Comparison of ENCODE assay signal across 15 cellular contexts in genomic region chr14:102325791-102326345, GRCh38. TPM values are rescaled to one million over a fixed set of nuclear protein-coding genes. Genes with fewer than 3 reads are reported as not detected.
A peak's percentile ranks its signal among the peaks of the same experiment; 100 is the strongest.
DNase-seq lines count a peak whose midpoint lies in the region; TF ChIP-seq lines count a peak whose summit lies in the region.
"Had no signal": no experiment of that assay in that cellular context is flagged by ENCODE, and none has a peak within 500 bp of the region (broad histone marks: within the 10 kb centered on the region; RNA-seq: fewer than 3 reads in every experiment).

No MANE protein-coding gene starts in this region.

- H3K36me3 Mint-ChIP-seq in activated CD4-positive, alpha-beta memory T cell treated with anti-CD3 and anti-CD28 coated beads for 36 hours = peaks cover 6% of the 10 kb centered on the region

- TF ChIP-seq EP300 in sigmoid colon (IDR thresholded peaks at IDR 0.05) = no peak

- H3K27ac ChIP-seq in sigmoid colon = no peak overlapping the region

- no peak overlapping the region for H3K4me3 ChIP-seq in sigmoid colon

- intact Hi-C loops in sigmoid colon (cut with DNase I) = no loop called here
- intact Hi-C loops in activated CD4-positive, alpha-beta memory T cell treated with anti-CD3 and anti-CD28 coated beads for 36 hours (cut with micrococcal nuclease) = no loop called here

- peaks cover 0 to 9% (median 2%) of the 10 kb centered on the region in 4 donors for H3K4me1 ChIP-seq in sigmoid colon

- H3K4me3 Mint-ChIP-seq in activated CD4-positive, alpha-beta memory T cell treated with anti-CD3 and anti-CD28 coated beads for 36 hours = no peak overlapping the region

- in situ Hi-C loops in SK-MEL-5 (cut with HindIII; ENCODE audit: low pct_unique_long_range_greater_than_20kb, low sequenced_read_pairs) = no loop called here

- H3K27me3 ChIP-seq in sigmoid colon = no peaks in the 10 kb centered on the region

- peaks cover 0 to 15% (median 3%) of the 10 kb centered on the region in 4 donors for H3K36me3 ChIP-seq in sigmoid colon

- TF ChIP-seq CTCF in sigmoid colon (IDR thresholded peaks at IDR 0.05) = no peak

- peaks cover 6% of the 10 kb centered on the region for H3K4me1 Mint-ChIP-seq in activated CD4-positive, alpha-beta memory T cell treated with anti-CD3 and anti-CD28 coated beads for 36 hours (ENCODE audit: low read depth)

- no peak for TF ChIP-seq POLR2A in sigmoid colon (IDR thresholded peaks at IDR 0.05)

- H3K9me3 Mint-ChIP-seq in activated CD4-positive, alpha-beta memory T cell treated with anti-CD3 and anti-CD28 coated beads for 36 hours = no peaks in the 10 kb centered on the region
- H3K9me3 Mint-ChIP-seq: CD8-positive, alpha-beta memory T cell had no signal

- CTCF ChIA-PET in activated CD4-positive, alpha-beta memory T cell treated with anti-CD3 and anti-CD28 coated beads for 36 hours (lab: Charles Lee) = interaction anchor here (1.2 kb wide), 1 partner anchor 12 kb away, joined by 3 read pairs; no protein-coding TSS in a partner anchor

- WGBS in sigmoid colon, 2 donors = 32 to 72% methylated on average over 9 of the region's 9 CpGs

- POLR2A ChIA-PET in activated CD4-positive, alpha-beta memory T cell treated with anti-CD3 and anti-CD28 coated beads for 36 hours (lab: Charles Lee) = no interaction called here

- peak; percentile 91 for DNase-seq in ELF-1 (ENCODE audit: low read depth, low spot score)
- peak; percentile 93 for DNase-seq in SK-MEL-5 (ENCODE audit: low read depth, low spot score)
- DNase-seq in islet precursor cell = peak; percentile 87
- peak; percentile 50 for DNase-seq in sigmoid colon
- no peak for DNase-seq in NCI-H146 treated with DMSO at 0.1 percent for 48 hours (lab: John Stamatoyannopoulos, UW; ENCODE audit: unreplicated experiment)
- DNase-seq in activated CD4-positive, alpha-beta memory T cell treated with anti-CD3 and anti-CD28 coated beads for 36 hours = no peak
- DNase-seq in SIG-M5 (lab: John Stamatoyannopoulos, UW) = no peak
- DNase-seq: C1 segment of cervical spinal cord; CD8-positive, alpha-beta memory T cell; NCI-H1105; NCI-H1694; NCI-H2081 treated with DMSO at 0.1 percent for 48 hours; NCI-H748 treated with DMSO at 0.1 percent for 48 hours; NK-92 treated with Interleukin-12 subunit alpha and Interleukin-12 subunit beta, amount 100 ng/mL, for 24 hours; SHP77 had no signal

- no peak overlapping the region for H3K27ac Mint-ChIP-seq in activated CD4-positive, alpha-beta memory T cell treated with anti-CD3 and anti-CD28 coated beads for 36 hours

- H3K9me3 ChIP-seq in sigmoid colon = no peaks in the 10 kb centered on the region

- H3K27me3 Mint-ChIP-seq in activated CD4-positive, alpha-beta memory T cell treated with anti-CD3 and anti-CD28 coated beads for 36 hours = no peaks in the 10 kb centered on the region
- H3K27me3 Mint-ChIP-seq: CD8-positive, alpha-beta memory T cell had no signal

RNA-seq across cellular contexts. Expression of gene ZNF839, which starts 6.3 kb away (rescaled TPM):
- total RNA-seq in SK-MEL-5 (2014; rRNA removed; shearing (Covaris generic)) = 11.4 and 12.6 TPM in 2 replicates
- 11.1 and 18.6 TPM in 2 replicates for polyA plus RNA-seq in SK-MEL-5 (2015; cell fraction: cytosol; rRNA removed)
- polyA plus RNA-seq in SK-MEL-5 (2015; cell fraction: nucleus; rRNA removed) = 59.4 and 73.3 TPM in 2 replicates
- total RNA-seq in sigmoid colon = 10 to 100 TPM in 1 of 4 donors, 1 to 10 TPM in 3; 5.7 to 12.2 (median 8.2) TPM
- 1 to 10 TPM; 4.6 to 9.3 (median 6.0) TPM for polyA plus RNA-seq in sigmoid colon
- 10 to 100 TPM; 15.2 to 16.3 TPM for total RNA-seq in activated CD4-positive, alpha-beta memory T cell treated with anti-CD3 and anti-CD28 coated beads for 36 hours

RNA-seq across cellular contexts. Expression of gene MOK, which starts 20.9 kb away (rescaled TPM):
- total RNA-seq in SK-MEL-5 (2014; rRNA removed; shearing (Covaris generic)) = 98.9 and 111 TPM in 2 replicates
- polyA plus RNA-seq in SK-MEL-5 (2015; cell fraction: cytosol; rRNA removed) = 122 and 124 TPM in 2 replicates
- 589 and 596 TPM in 2 replicates for polyA plus RNA-seq in SK-MEL-5 (2015; cell fraction: nucleus; rRNA removed)
- 10 to 100 TPM in 2 of 4 donors, 1 to 10 TPM in 2; 7.5 to 17.2 (median 11.2) TPM for total RNA-seq in sigmoid colon
- 10 to 100 TPM in 1 of 3 donors, 1 to 10 TPM in 2; 1.8 to 10.2 (median 6.0) TPM for polyA plus RNA-seq in sigmoid colon
- 1 to 10 TPM; 2.7 TPM for total RNA-seq in activated CD4-positive, alpha-beta memory T cell treated with anti-CD3 and anti-CD28 coated beads for 36 hours

RNA-seq across cellular contexts. Expression of gene CINP, which starts 36.8 kb away (rescaled TPM):
- 127 and 133 TPM in 2 replicates for total RNA-seq in SK-MEL-5 (2014; rRNA removed; shearing (Covaris generic))
- polyA plus RNA-seq in SK-MEL-5 (2015; cell fraction: cytosol; rRNA removed) = 96.7 and 99.2 TPM in 2 replicates
- polyA plus RNA-seq in SK-MEL-5 (2015; cell fraction: nucleus; rRNA removed) = 17.7 and 21.0 TPM in 2 replicates
- 10 to 100 TPM; 12.5 to 24.6 (median 19.8) TPM for total RNA-seq in sigmoid colon
- 10 to 100 TPM; 21.5 to 46.2 (median 35.0) TPM for polyA plus RNA-seq in sigmoid colon
- 10 to 100 TPM; 50.5 to 51.2 TPM for total RNA-seq in activated CD4-positive, alpha-beta memory T cell treated with anti-CD3 and anti-CD28 coated beads for 36 hours

RNA-seq across cellular contexts. Expression of gene TECPR2, which starts 36.9 kb away (rescaled TPM):
- total RNA-seq in SK-MEL-5 (2014; rRNA removed; shearing (Covaris generic)) = 20.8 and 22.7 TPM in 2 replicates
- polyA plus RNA-seq in SK-MEL-5 (2015; cell fraction: cytosol; rRNA removed) = 42.5 and 49.5 TPM in 2 replicates
- 27.7 and 28.0 TPM in 2 replicates for polyA plus RNA-seq in SK-MEL-5 (2015; cell fraction: nucleus; rRNA removed)
- total RNA-seq in sigmoid colon = 10 to 100 TPM; 15.3 to 51.0 (median 17.2) TPM
- 1 to 10 TPM; 2.1 to 9.0 (median 8.5) TPM for polyA plus RNA-seq in sigmoid colon
- total RNA-seq in activated CD4-positive, alpha-beta memory T cell treated with anti-CD3 and anti-CD28 coated beads for 36 hours = 1 to 10 TPM; 6.2 to 7.0 TPM

Comparison
In these comparisons a context has a peak if more than half of its experiments do, and no peak if none do; other contexts are left out.
1. DNase-seq: peak in ELF-1 (single experiment), SK-MEL-5 (single experiment), islet precursor cell (single experiment) and sigmoid colon (single experiment); none in NCI-H146 treated with DMSO at 0.1 percent for 48 hours (single experiment), activated CD4-positive, alpha-beta memory T cell treated with anti-CD3 and anti-CD28 coated beads for 36 hours (single experiment) and SIG-M5 (single experiment).